12 cellular contexts compared by ENCODE assay signal in the genomic region with DNA sequence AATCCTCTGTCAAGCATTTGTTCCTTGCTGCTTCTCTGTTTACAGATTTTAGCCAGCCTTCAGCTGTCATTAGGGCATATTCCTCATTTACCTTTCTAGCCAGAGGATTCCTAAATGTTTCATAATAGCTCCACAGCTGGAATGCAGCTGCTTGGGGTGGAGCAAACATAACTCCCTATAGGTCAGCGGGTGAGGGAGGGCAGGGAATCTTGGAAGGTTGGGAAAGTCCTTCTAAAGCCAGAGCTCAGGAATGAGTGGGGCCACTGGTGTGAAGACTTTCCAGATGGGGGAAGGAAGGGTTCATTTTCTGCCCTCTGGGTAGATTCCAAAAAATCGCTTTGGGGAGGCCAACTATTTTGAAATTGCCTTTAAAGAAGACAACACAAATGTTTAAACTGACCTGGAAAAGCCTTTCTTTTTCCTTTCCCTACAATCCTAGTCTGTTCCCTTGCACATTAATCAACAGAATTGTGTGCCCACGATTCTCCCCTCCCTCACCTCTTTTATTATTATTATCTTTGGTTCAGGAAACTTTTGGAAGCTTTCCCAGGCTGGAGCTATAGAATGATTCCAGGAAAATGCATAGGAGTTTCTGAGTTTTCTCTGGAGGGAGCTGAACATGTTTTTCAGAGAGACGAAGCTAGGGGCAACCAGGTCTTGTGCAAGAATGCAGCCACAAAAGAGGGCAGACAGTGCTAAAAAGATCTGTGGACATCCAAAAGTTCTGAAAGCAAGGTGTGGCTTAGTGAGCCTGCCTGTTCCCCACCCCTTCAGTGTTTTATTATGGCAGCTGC. TPM values are rescaled to one million over a fixed set of nuclear protein-coding genes. Genes with fewer than 3 reads are reported as not detected.
DNase-seq lines count a peak whose midpoint lies in the region; ATAC-seq and TF ChIP-seq lines count a peak whose summit lies in the region.
"Had no signal": no experiment of that assay in that cellular context is flagged by ENCODE, and none has a peak within 500 bp of the region (broad histone marks: within the 10 kb centered on the region; RNA-seq: fewer than 3 reads in every experiment).

No MANE protein-coding gene starts in this region.

- H3K27ac ChIP-seq in CD4-positive, alpha-beta memory T cell (ENCODE audit: low read depth, low read length) = no peak overlapping the region
- peak overlapping the region; percentile 83 to 88 for H3K27ac ChIP-seq in prostate gland

- no peaks in the 10 kb centered on the region for H3K27me3 ChIP-seq in CD4-positive, alpha-beta memory T cell (ENCODE audit: insufficient read depth, low read length)
- H3K27me3 ChIP-seq in prostate gland (replicated peaks; ENCODE audit: insufficient read depth) = no peaks in the 10 kb centered on the region

- DNase-seq in CD4-positive, alpha-beta memory T cell = no peak
- DNase-seq in T-cell = no peak
- DNase-seq in Right ventricle myocardium superior = peak; percentile 67
- DNase-seq in prostate gland (ENCODE audit: low spot score) = no peak
- no peak for DNase-seq in stimulated activated CD4-positive, alpha-beta T cell treated with anti-CD3 and anti-CD28 coated beads, Interleukin-12 subunit alpha, Interleukin-12 subunit beta, amount 100 ng/mL, for 4 hours
- no peak for DNase-seq in kidney tubule cell (ENCODE audit: low spot score)
- no peak for DNase-seq in DMS153 (lab: John Stamatoyannopoulos, UW)
- DNase-seq: activated naive CD8-positive, alpha-beta T cell treated with anti-CD3 and anti-CD28 coated beads, Interleukin-2, amount 50 U/mL, for 24 hours; DND-41 had no signal

- H3K36me3 ChIP-seq in CD4-positive, alpha-beta memory T cell (ENCODE audit: insufficient read depth, low read length) = no peaks in the 10 kb centered on the region
- no peaks in the 10 kb centered on the region for H3K36me3 ChIP-seq in prostate gland

- H3K27ac Mint-ChIP-seq in CD4-positive, alpha-beta memory T cell = peak overlapping the region in 5 of 7 donors; percentile 8 to 97 (median 48)
- peak overlapping the region; percentile 15 to 52 for H3K27ac Mint-ChIP-seq in T-cell
- H3K27ac Mint-ChIP-seq: activated naive CD8-positive, alpha-beta T cell treated with anti-CD3 and anti-CD28 coated beads, Interleukin-2, amount 50 U/mL, for 24 hours; stimulated activated naive CD8-positive, alpha-beta T cell treated with anti-CD3 and anti-CD28 coated beads, Interleukin-15, Interleukin-2, amounts not matched to agents 100 ng/mL and 50 ng/mL, for 24 hours had no signal

- no peaks in the 10 kb centered on the region for H3K27me3 Mint-ChIP-seq in CD4-positive, alpha-beta memory T cell
- H3K27me3 Mint-ChIP-seq in T-cell = no peaks in the 10 kb centered on the region
- H3K27me3 Mint-ChIP-seq: IgD-negative memory B cell; stimulated activated naive CD8-positive, alpha-beta T cell treated with anti-CD3 and anti-CD28 coated beads, Interleukin-15, Interleukin-2, amounts not matched to agents 100 ng/mL and 50 ng/mL, for 24 hours had no signal

- CTCF ChIA-PET in CD4-positive, alpha-beta memory T cell (lab: Charles Lee; ENCODE audit: partially characterized antibody) = interaction anchor here (0.9 to 17.7 kb wide), 13 partner anchors 9 to 169 kb away, joined by 3 to 360 read pairs (median 7); partner anchors contain the start of gene IRF2BPL
- CTCF ChIA-PET in T-cell (lab: Charles Lee) = interaction anchor here (0.6 to 1.3 kb wide), 7 partner anchors 10 to 132 kb away, joined by 3 to 5 read pairs (median 4); no protein-coding TSS in a partner anchor

- H3K9me3 ChIP-seq in CD4-positive, alpha-beta memory T cell (ENCODE audit: control insufficient read depth in 1 of 2, low read length in 2 of 2) = no peaks in the 10 kb centered on the region
- no peaks in the 10 kb centered on the region for H3K9me3 ChIP-seq in prostate gland

- POLR2A ChIA-PET in CD4-positive, alpha-beta memory T cell (lab: Charles Lee; ENCODE audit: partially characterized antibody) = interaction anchor here (1.2 to 15.8 kb wide), 2 partner anchors 16 to 97 kb away, joined by 4 to 456 read pairs; partner anchors contain the start of gene IRF2BPL
- POLR2A ChIA-PET in T-cell (lab: Charles Lee) = interaction anchor here in 1 of 2 donors (0.7 kb wide), 2 partner anchors 52 to 855 kb away, joined by 3 read pairs; no protein-coding TSS in a partner anchor

- peaks cover 67% of the 10 kb centered on the region for H3K4me1 ChIP-seq in CD4-positive, alpha-beta memory T cell (ENCODE audit: insufficient read depth, low read length)
- peaks cover 41% of the 10 kb centered on the region for H3K4me1 ChIP-seq in prostate gland (replicated peaks)

- H3K9me3 Mint-ChIP-seq in CD4-positive, alpha-beta memory T cell = no peaks in the 10 kb centered on the region
- no peaks in the 10 kb centered on the region for H3K9me3 Mint-ChIP-seq in T-cell
- H3K9me3 Mint-ChIP-seq: activated naive CD8-positive, alpha-beta T cell treated with anti-CD3 and anti-CD28 coated beads, Interleukin-2, amount 50 U/mL, for 24 hours; IgD-negative memory B cell; stimulated activated naive CD8-positive, alpha-beta T cell treated with anti-CD3 and anti-CD28 coated beads, Interleukin-15, Interleukin-2, amounts not matched to agents 100 ng/mL and 50 ng/mL, for 24 hours had no signal

- no peak for TF ChIP-seq CTCF in prostate gland (IDR thresholded peaks at IDR 0.05)

- TF ChIP-seq POLR2A in prostate gland (IDR thresholded peaks at IDR 0.05) = no peak

- 25% methylated on average over 4 of the region's 4 CpGs for WGBS in prostate gland

- no peak overlapping the region for H3K4me3 Mint-ChIP-seq in CD4-positive, alpha-beta memory T cell
- no peak overlapping the region for H3K4me3 Mint-ChIP-seq in T-cell
- H3K4me3 Mint-ChIP-seq: IgD-negative memory B cell had no signal

- no peaks in the 10 kb centered on the region for H3K36me3 Mint-ChIP-seq in CD4-positive, alpha-beta memory T cell
- no peaks in the 10 kb centered on the region for H3K36me3 Mint-ChIP-seq in T-cell

- peaks cover 30 to 71% (median 58%) of the 10 kb centered on the region in 4 donors for H3K4me1 Mint-ChIP-seq in CD4-positive, alpha-beta memory T cell
- peaks cover 55 to 74% (median 60%) of the 10 kb centered on the region in 3 donors for H3K4me1 Mint-ChIP-seq in T-cell

- H3K4me3 ChIP-seq in CD4-positive, alpha-beta memory T cell (ENCODE audit: low read length in 2 of 2) = no peak overlapping the region
- no peak overlapping the region for H3K4me3 ChIP-seq in prostate gland

- no peak for ATAC-seq in T-cell (replicated peaks in 1 of 4)
- peak; percentile 16 for ATAC-seq in Right ventricle myocardium superior (ENCODE audit: poor library complexity)
- ATAC-seq in HG02970 (IDR thresholded peaks at IDR 0.05; ENCODE audit: low FRiP score, unreplicated experiment) = no peak
- ATAC-seq: activated naive CD8-positive, alpha-beta T cell treated with anti-CD3 and anti-CD28 coated beads, Interleukin-2, amount 50 U/mL, for 24 hours had no signal

- intact Hi-C loops in CD4-positive, alpha-beta memory T cell (cut with micrococcal nuclease) = loop anchor here (5.0 kb wide), 1 partner anchor 277 kb away; the partner anchor contains the start of genes GSTZ1 and POMT2
- intact Hi-C loops in Right ventricle myocardium superior (cut with DNase I) (loop anchor here (5.0 kb wide), 1 partner anchor 88 kb away; no protein-coding TSS in a partner anchor), prostate gland (cut with DNase I) (no loop called here)

RNA-seq across cellular contexts. Expression of gene IRF2BPL, which starts 16.5 kb away (rescaled TPM):
- 10 to 100 TPM; 36.6 to 37.7 TPM for total RNA-seq in CD4-positive, alpha-beta memory T cell
- 1 to 10 TPM; 1.2 to 3.8 TPM for polyA plus RNA-seq in CD4-positive, alpha-beta memory T cell
- 10 to 100 TPM; 32.6 to 50.4 (median 38.8) TPM for total RNA-seq in T-cell
- 38.8 TPM for total RNA-seq in Right ventricle myocardium superior
- total RNA-seq in prostate gland = 100 to 1,000 TPM; 113 to 141 TPM

RNA-seq across cellular contexts. Expression of gene CIPC, which starts 53.1 kb away (rescaled TPM):
- 10 to 100 TPM; 18.6 to 21.5 TPM for total RNA-seq in CD4-positive, alpha-beta memory T cell
- polyA plus RNA-seq in CD4-positive, alpha-beta memory T cell = 1 to 10 TPM; 5.4 to 7.1 TPM
- total RNA-seq in T-cell = 10 to 100 TPM in 3 of 5 donors, 1 to 10 TPM in 2; 8.4 to 14.0 (median 11.8) TPM
- total RNA-seq in Right ventricle myocardium superior = 64.1 TPM
- 10 to 100 TPM; 45.1 to 63.3 TPM for total RNA-seq in prostate gland
